11 cellular contexts compared by ENCODE assay signal in the genomic region with DNA sequence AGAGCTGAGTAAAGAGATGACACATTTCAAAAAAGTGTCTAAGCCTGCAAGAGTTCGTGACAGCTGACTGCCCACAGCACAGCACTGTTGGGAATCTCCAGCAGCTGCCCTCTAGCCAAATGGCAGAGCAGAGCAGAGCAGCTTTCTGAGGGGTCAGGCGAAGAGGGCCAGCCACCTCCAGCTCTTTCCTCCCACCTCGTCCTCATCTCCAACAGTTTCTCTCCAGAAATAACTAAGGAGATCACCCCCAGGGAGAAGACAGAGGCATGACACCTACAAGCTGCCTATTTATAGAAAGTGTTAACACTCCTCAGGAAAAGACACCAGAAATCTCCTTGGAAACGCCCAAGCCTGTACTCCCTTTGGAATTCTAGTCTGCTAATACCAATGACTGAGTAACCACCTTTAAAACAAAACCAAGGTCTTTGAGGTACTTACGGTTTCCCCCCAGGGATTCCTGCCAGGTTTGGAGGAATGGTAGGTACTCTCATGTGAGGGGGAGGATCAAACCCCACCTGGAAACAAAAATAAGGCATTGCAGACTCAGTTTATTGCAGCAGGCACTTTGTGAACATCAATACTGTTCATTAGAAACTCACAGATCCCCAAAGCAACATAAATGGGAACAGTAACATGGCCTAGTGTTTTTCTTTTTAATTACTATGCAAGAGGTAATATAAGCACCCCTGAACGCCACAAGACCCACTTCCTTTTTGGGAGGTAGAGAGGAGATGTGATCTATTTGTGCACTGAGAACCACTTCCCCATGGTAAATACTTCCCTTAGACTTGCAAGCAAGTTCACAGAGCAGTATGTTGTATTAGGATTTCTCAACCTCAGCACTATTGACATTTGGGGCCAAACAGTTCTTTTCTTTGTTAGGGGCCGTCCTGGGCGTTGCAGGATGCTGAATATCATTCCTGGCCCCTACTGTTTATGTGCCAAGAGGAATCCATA.
DNase-seq lines count a peak whose midpoint lies in the region; ATAC-seq, FAIRE-seq and TF ChIP-seq lines count a peak whose summit lies in the region.
"Had no signal": no experiment of that assay in that cellular context is flagged by ENCODE, and none has a peak within 500 bp of the region (broad histone marks: within the 10 kb centered on the region; RNA-seq: fewer than 3 reads in every experiment).

No MANE protein-coding gene starts in this region.

- H3K4me1 ChIP-seq in mammary epithelial cell (ENCODE audit: insufficient read depth, low read length): peaks cover 11% of the 10 kb centered on the region
- peaks cover 40% of the 10 kb centered on the region for H3K4me1 ChIP-seq in SJSA1 (replicated peaks)
- peaks cover 4 to 9% of the 10 kb centered on the region in 2 donors for H3K4me1 ChIP-seq in kidney (ENCODE audit: control insufficient read depth in 1 of 2, insufficient read depth in 1 of 2, low read depth in 1 of 2, low read length in 2 of 2)
- peaks cover 0 to 3% of the 10 kb centered on the region in 2 donors for H3K4me1 ChIP-seq in aorta (ENCODE audit: control insufficient read depth in 1 of 2, insufficient read depth in 2 of 2, low read length in 2 of 2)
- H3K4me1 ChIP-seq: parathyroid adenoma, testis had no signal

- intact Hi-C loops in mammary epithelial cell (cut with micrococcal nuclease): no loop called here
- intact Hi-C loops in MCF 10A (cut with micrococcal nuclease): no loop called here
- intact Hi-C loops in kidney (cut with DNase I): no loop called here
- intact Hi-C loops in aorta (cut with DNase I): loop anchor here in 1 of 2 donors (5.0 kb wide), 1 partner anchor 77 kb away; a partner anchor contains a TSS

- H3K9me3 ChIP-seq in mammary epithelial cell (replicated peaks; ENCODE audit: insufficient read depth, low read length) (no peaks in the 10 kb centered on the region), SJSA1 (replicated peaks) (no peaks in the 10 kb centered on the region), kidney (ENCODE audit: control insufficient read depth in 1 of 2, low read length in 2 of 2) (no peaks in the 10 kb centered on the region), aorta (ENCODE audit: control insufficient read depth, low read length) (no peaks in the 10 kb centered on the region)
- H3K9me3 ChIP-seq: testis had no signal

- H3K4me1 Mint-ChIP-seq in MCF 10A (ENCODE audit: insufficient read depth, unreplicated experiment): no peaks in the 10 kb centered on the region

- no peak for ATAC-seq in aorta (ENCODE audit: low FRiP score)
- ATAC-seq in GM21360 (IDR thresholded peaks at IDR 0.05; ENCODE audit: unreplicated experiment): no peak

- BruUV-seq in mammary epithelial cell (replicated peaks; lab: Mats Ljungman, UMichigan) (no TSS peak), MCF 10A (replicated peaks; lab: Mats Ljungman, UMichigan) (no TSS peak)

- no peaks in the 10 kb centered on the region for H4K20me1 ChIP-seq in mammary epithelial cell (ENCODE audit: insufficient read depth, low read length)

- no peak overlapping the region for H3K27ac Mint-ChIP-seq in MCF 10A (ENCODE audit: low read depth, unreplicated experiment)

- no peaks in the 10 kb centered on the region for H3K79me2 ChIP-seq in mammary epithelial cell (ENCODE audit: insufficient read depth, low read length)
- H3K79me2 ChIP-seq: parathyroid adenoma had no signal

- in situ Hi-C loops in mammary epithelial cell (cut with MboI; ENCODE audit: low sequenced_read_pairs in 2 of 2): no loop called here

- TF ChIP-seq CTCF in mammary epithelial cell (conservative IDR thresholded peaks at IDR 0.05 in 1 of 2, IDR thresholded peaks at IDR 0.05 in 1 of 2; ENCODE audit: extremely low read depth in 1 of 2, insufficient read depth in 1 of 2, low read depth in 1 of 2, low read length in 2 of 2) (no peak), MCF 10A (IDR thresholded peaks at IDR 0.05; ENCODE audit: unreplicated experiment) (no peak), kidney (IDR thresholded peaks at IDR 0.05; ENCODE audit: borderline replicate concordance, extremely low read depth, insufficient read depth) (no peak)

- H3K27ac ChIP-seq in mammary epithelial cell (ENCODE audit: insufficient read depth, low read depth, low read length) (no peak overlapping the region), SJSA1 (peak overlapping the region; percentile 47), kidney (ENCODE audit: low read depth in 2 of 2, low read length in 2 of 2) (peak overlapping the region in 1 of 2 donors; percentile 16), aorta (ENCODE audit: low read depth in 1 of 2, low read length in 2 of 2) (peak overlapping the region; percentile 5 to 75)
- H3K27ac ChIP-seq: parathyroid adenoma, testis had no signal

- POLR2A ChIA-PET in MCF 10A (lab: Yijun Ruan, JAX): no interaction called here

- CTCF ChIA-PET in mammary epithelial cell (lab: Charles Lee; ENCODE audit: low non-redundant PET): no interaction called here
- CTCF ChIA-PET in MCF 10A (lab: Yijun Ruan, JAX): no interaction called here

- H3K9ac ChIP-seq in mammary epithelial cell (ENCODE audit: insufficient read depth, low read length) (no peak overlapping the region), kidney (ENCODE audit: low read length in 2 of 2) (no peak overlapping the region)
- H3K9ac ChIP-seq: parathyroid adenoma had no signal

- no peak overlapping the region for H3K4me3 Mint-ChIP-seq in MCF 10A (ENCODE audit: unreplicated experiment)

- no peaks in the 10 kb centered on the region for H3K9me3 Mint-ChIP-seq in MCF 10A (ENCODE audit: unreplicated experiment)

- H3K36me3 Mint-ChIP-seq in MCF 10A (ENCODE audit: insufficient read depth, unreplicated experiment): peaks cover 81% of the 10 kb centered on the region

- H3K4me2 ChIP-seq in mammary epithelial cell (ENCODE audit: insufficient read depth, low read depth, low read length): no peak overlapping the region

- dilution Hi-C loops in mammary epithelial cell (cut with HindIII; ENCODE audit: low sequenced_read_pairs): no loop called here

- no peak for FAIRE-seq in kidney (lab: Jason Lieb, UNC)

- no peaks in the 10 kb centered on the region for H3K27me3 Mint-ChIP-seq in MCF 10A (ENCODE audit: insufficient read depth, unreplicated experiment)

- peak; percentile 37 for DNase-seq in mammary epithelial cell
- no peak for DNase-seq in MCF 10A (ENCODE audit: unreplicated experiment)
- DNase-seq in SJSA1 (ENCODE audit: low read depth in 1 of 2, low spot score in 2 of 2): peak; percentile 50 to 55
- peak; percentile 50 for DNase-seq in kidney
- no peak for DNase-seq in aorta
- DNase-seq in H4 (ENCODE audit: low spot score): no peak
- DNase-seq in NCI-H1417 (lab: John Stamatoyannopoulos, UW): no peak
- DNase-seq: NCI-H1930, testis had no signal

- H3K4me3 ChIP-seq in mammary epithelial cell (replicated peaks in 1 of 3; ENCODE audit: insufficient read depth in 1 of 3, low read depth in 2 of 3, low read length in 3 of 3): no peak overlapping the region
- H3K4me3 ChIP-seq in SJSA1: no peak overlapping the region
- no peak overlapping the region for H3K4me3 ChIP-seq in kidney (ENCODE audit: low read length in 2 of 2)
- no peak overlapping the region for H3K4me3 ChIP-seq in aorta (ENCODE audit: low read length in 2 of 2)
- H3K4me3 ChIP-seq: testis had no signal

- H2AFZ ChIP-seq in mammary epithelial cell (ENCODE audit: low read depth, low read length): no peak overlapping the region
- H2AFZ ChIP-seq: parathyroid adenoma had no signal

- no peaks in the 10 kb centered on the region for H3K36me3 ChIP-seq in mammary epithelial cell (ENCODE audit: insufficient read depth, low read length)
- peaks cover 21% of the 10 kb centered on the region for H3K36me3 ChIP-seq in SJSA1
- H3K36me3 ChIP-seq in kidney (ENCODE audit: control insufficient read depth in 1 of 2, insufficient read depth in 2 of 2, low read length in 2 of 2): peaks cover 2 to 4% of the 10 kb centered on the region in 2 donors
- peaks cover 0 to 7% of the 10 kb centered on the region in 2 donors for H3K36me3 ChIP-seq in aorta (ENCODE audit: control insufficient read depth in 1 of 2, insufficient read depth in 2 of 2, low read length in 1 of 2)

- H3K27me3 ChIP-seq in mammary epithelial cell (ENCODE audit: insufficient read depth, low read length) (no peaks in the 10 kb centered on the region), SJSA1 (replicated peaks) (no peaks in the 10 kb centered on the region), aorta (ENCODE audit: control insufficient read depth in 1 of 2, insufficient read depth in 2 of 2, low read length in 1 of 2) (no peaks in the 10 kb centered on the region)
- H3K27me3 ChIP-seq: testis had no signal

- WGBS in mammary epithelial cell (ENCODE audit: low coverage, missing lambda C conversion rate): 24% methylated on average over 8 of the region's 8 CpGs
- 34 to 40% methylated on average over 8 of the region's 8 CpGs for WGBS in aorta, 2 donors

Comparison
In these comparisons a context has a peak if more than half of its experiments do, and no peak if none do; other contexts are left out.
1. DNase-seq: peak in mammary epithelial cell (single experiment), SJSA1 (2 of 2) and kidney (single experiment); none in MCF 10A (single experiment), aorta (0 of 2), H4 (single experiment) and NCI-H1417 (0 of 3).